Comparison of ENCODE assay signal across 10 cellular contexts in genomic region chr22:40426671-40427070, GRCh38. TPM values are rescaled to one million over a fixed set of nuclear protein-coding genes. Genes with fewer than 3 reads are reported as not detected.
A peak's percentile ranks its signal among the peaks of the same experiment; 100 is the strongest.
DNase-seq lines count a peak whose midpoint lies in the region; ATAC-seq and TF ChIP-seq lines count a peak whose summit lies in the region.
"Had no signal": no experiment of that assay in that cellular context is flagged by ENCODE, and none has a peak within 500 bp of the region (broad histone marks: within the 10 kb centered on the region; RNA-seq: fewer than 3 reads in every experiment).

No MANE protein-coding gene starts in this region.

- H3K4me1 Mint-ChIP-seq in activated naive CD8-positive, alpha-beta T cell treated with anti-CD3 and anti-CD28 coated beads, Interleukin-2, amount 10 ng/mL, durations not matched to agents 7 days and 5 days, result peaks cover 15% of the 10 kb centered on the region

- peaks cover 27% of the 10 kb centered on the region for H3K36me3 Mint-ChIP-seq in activated naive CD8-positive, alpha-beta T cell treated with anti-CD3 and anti-CD28 coated beads, Interleukin-2, amount 10 ng/mL, durations not matched to agents 7 days and 5 days

- no peaks in the 10 kb centered on the region for H3K27me3 ChIP-seq in IMR-90 (ENCODE audit: control insufficient read depth, insufficient read depth, low read length)

- H3K9me3 ChIP-seq in IMR-90 (ENCODE audit: control insufficient read depth, insufficient read depth, low read length), result no peaks in the 10 kb centered on the region

- no peak overlapping the region for H4K8ac ChIP-seq in IMR-90 (ENCODE audit: low read depth in 2 of 2, low read length in 2 of 2)

- H4K91ac ChIP-seq in IMR-90 (ENCODE audit: insufficient read depth, low read depth, low read length), result no peak overlapping the region

- no peak overlapping the region for H3K4ac ChIP-seq in IMR-90 (ENCODE audit: low read depth, low read length)

- H3K4me2 ChIP-seq in IMR-90 (ENCODE audit: low read depth, low read length), result no peak overlapping the region

- 77% methylated on average over 4 of the region's 6 CpGs; no CpG with 5 or more reads in 1 of the 2 experiments for WGBS in IMR-90 (ENCODE audit: extremely low coverage in 2 of 2, insufficient read length in 1 of 2), 2 experiments

- POLR2A ChIA-PET in IMR-90 (lab: Charles Lee; ENCODE audit: unreplicated experiment), result no interaction called here
- POLR2A ChIA-PET in activated naive CD8-positive, alpha-beta T cell treated with anti-CD3 and anti-CD28 coated beads, Interleukin-2, amount 10 ng/mL, durations not matched to agents 7 days and 5 days (lab: Charles Lee), result interaction anchor here (1.4 kb wide), 1 partner anchor 11 kb away, joined by 5 read pairs; no protein-coding TSS in a partner anchor

- TF ChIP-seq POLR2A in IMR-90 (IDR thresholded peaks at IDR 0.05; ENCODE audit: low read depth, low read length), result no peak

- no peak overlapping the region for H2BK20ac ChIP-seq in IMR-90 (ENCODE audit: low read depth, low read length)

- H3K14ac ChIP-seq in IMR-90 (replicated peaks; ENCODE audit: low read depth, low read length), result no peak overlapping the region

- H2BK15ac ChIP-seq in IMR-90 (ENCODE audit: low read depth, low read length), result no peak overlapping the region

- H3K27ac Mint-ChIP-seq in activated naive CD8-positive, alpha-beta T cell treated with anti-CD3 and anti-CD28 coated beads, Interleukin-2, amount 10 ng/mL, durations not matched to agents 7 days and 5 days, result peak overlapping the region; percentile 8

- peaks cover 30% of the 10 kb centered on the region for H3K9me1 ChIP-seq in IMR-90 (ENCODE audit: insufficient read depth, low read length)

- H4K20me1 ChIP-seq in IMR-90 (ENCODE audit: insufficient read depth, low read length), result peaks cover 43% of the 10 kb centered on the region

- no peak overlapping the region for H3K9ac ChIP-seq in IMR-90 (ENCODE audit: low read depth, low read length)

- intact Hi-C loops in IMR-90 (cut with micrococcal nuclease), result no loop called here

- peaks cover 28 to 90% of the 10 kb centered on the region in 2 experiments for H3K79me1 ChIP-seq in IMR-90 (ENCODE audit: low read depth in 1 of 2, low read length in 2 of 2)

- peak overlapping the region; percentile 6 for H2AK9ac ChIP-seq in IMR-90 (replicated peaks; ENCODE audit: low read depth, low read length, poor library complexity)

- no TSS peak for BruUV-seq in IMR-90 (replicated peaks; lab: Mats Ljungman, UMichigan)

- in situ Hi-C loops in IMR-90 (cut with MboI; ENCODE audit: low sequenced_read_pairs), result loop anchor here (25.0 kb wide), 1 partner anchor 461 kb away; no protein-coding TSS in a partner anchor

- H2BK5ac ChIP-seq in IMR-90 (ENCODE audit: low read depth, low read length, poor library complexity, severe bottlenecking), result no peak overlapping the region

- no peak overlapping the region for H3K4me3 Mint-ChIP-seq in activated naive CD8-positive, alpha-beta T cell treated with anti-CD3 and anti-CD28 coated beads, Interleukin-2, amount 10 ng/mL, durations not matched to agents 7 days and 5 days

- no peak for TF ChIP-seq CTCF in IMR-90 (conservative IDR thresholded peaks at IDR 0.05; ENCODE audit: low read depth, low read length)

- no peak overlapping the region for H4K5ac ChIP-seq in IMR-90 (ENCODE audit: low read depth, low read length)

- no peak overlapping the region for H3K18ac ChIP-seq in IMR-90 (ENCODE audit: low read depth, low read length)

- H3K27me3 Mint-ChIP-seq in activated naive CD8-positive, alpha-beta T cell treated with anti-CD3 and anti-CD28 coated beads, Interleukin-2, amount 10 ng/mL, durations not matched to agents 7 days and 5 days, result no peaks in the 10 kb centered on the region

- H3K4me3 ChIP-seq in IMR-90 (ENCODE audit: insufficient read depth, low read depth, low read length), result no peak overlapping the region

- no peak for TF ChIP-seq RAD21 in IMR-90 (IDR thresholded peaks at IDR 0.05; ENCODE audit: low read length)

- no peak overlapping the region for H3K27ac ChIP-seq in IMR-90 (ENCODE audit: insufficient read depth, low read length)

- dilution Hi-C loops in IMR-90 (cut with HindIII; ENCODE audit: low sequenced_read_pairs, unreplicated experiment), result no loop called here

- no peak overlapping the region for H2AFZ ChIP-seq in IMR-90 (replicated peaks; ENCODE audit: low read length, poor library complexity)

- no peak overlapping the region for H2BK120ac ChIP-seq in IMR-90 (ENCODE audit: low read depth, low read length)

- peak; percentile 41 for DNase-seq in A172 (ENCODE audit: low spot score)
- peak; percentile 88 for DNase-seq in IMR-90
- DNase-seq in activated naive CD8-positive, alpha-beta T cell treated with anti-CD3 and anti-CD28 coated beads, Interleukin-2, amount 10 ng/mL, durations not matched to agents 7 days and 5 days, result no peak
- DNase-seq in left kidney (ENCODE audit: low read depth, low spot score), result peak; percentile 39
- DNase-seq in D341Med (ENCODE audit: low spot score), result no peak
- no peak for DNase-seq in DMS53 (lab: John Stamatoyannopoulos, UW)
- no peak for DNase-seq in iPS-NIHi11 (ENCODE audit: low spot score)
- DNase-seq: effector CD8-positive, alpha-beta T cell; NCI-H526 treated with DMSO at 0.1 percent for 48 hours had no signal

- H2AK5ac ChIP-seq in IMR-90 (ENCODE audit: low read depth, low read length), result no peak overlapping the region

- H3K9me3 Mint-ChIP-seq in activated naive CD8-positive, alpha-beta T cell treated with anti-CD3 and anti-CD28 coated beads, Interleukin-2, amount 10 ng/mL, durations not matched to agents 7 days and 5 days, result no peaks in the 10 kb centered on the region

- peaks cover 76% of the 10 kb centered on the region for H3K36me3 ChIP-seq in IMR-90 (ENCODE audit: control insufficient read depth, insufficient read depth, low read length)

- 0 out of 2 replicates have a peak overlapping the region, but pooled peaks have one; percentile 52 for H3K23ac ChIP-seq in IMR-90 (ENCODE audit: low read depth, low read length)

- no peak overlapping the region for H3K56ac ChIP-seq in IMR-90 (ENCODE audit: extremely low read depth, insufficient read depth, low read length)

- CTCF ChIA-PET in IMR-90 (lab: Yijun Ruan, JAX), result interaction anchor here (1.1 to 1.4 kb wide), 2 partner anchors 10 to 30 kb away, joined by 3 to 5 read pairs; no protein-coding TSS in a partner anchor

- H3K4me1 ChIP-seq in IMR-90 (ENCODE audit: control insufficient read depth, insufficient read depth, low read length), result peaks cover 5% of the 10 kb centered on the region; the same call in 1 of the 2 replicates

- ATAC-seq in IMR-90 (ENCODE audit: low read depth) (peak; percentile 50), GM18873 (IDR thresholded peaks at IDR 0.05; ENCODE audit: low FRiP score, unreplicated experiment) (no peak)
- ATAC-seq in activated naive CD8-positive, alpha-beta T cell treated with anti-CD3 and anti-CD28 coated beads, Interleukin-2, amount 10 ng/mL, durations not matched to agents 7 days and 5 days (ENCODE audit: low read depth), result no peak

TF ChIP-seq in IMR-90, 13 proteins besides CTCF, POLR2A, EP300 and RAD21:
- peak; percentile 33 for TF ChIP-seq RCOR1 (IDR thresholded peaks at IDR 0.05; ENCODE audit: insufficient replicate concordance, low read length)
- peak; percentile 8; the same call in 1 of the 2 replicates for TF ChIP-seq FOS (IDR thresholded peaks at IDR 0.05; ENCODE audit: low read depth, low read length)
- TF ChIP-seq MXI1 (IDR thresholded peaks at IDR 0.05; ENCODE audit: borderline replicate concordance, low read depth, low read length), result no peak
- TF ChIP-seq RFX5 (IDR thresholded peaks at IDR 0.05; ENCODE audit: low read depth, low read length), result no peak
- TF ChIP-seq ELK1 (IDR thresholded peaks at IDR 0.05; ENCODE audit: borderline replicate concordance, low read depth, low read length), result no peak
- TF ChIP-seq CHD1 (IDR thresholded peaks at IDR 0.05; ENCODE audit: low read depth, low read length), result no peak
- TF ChIP-seq SMC3 (IDR thresholded peaks at IDR 0.05; ENCODE audit: low read depth, low read length), result no peak
- peak; percentile 62 for TF ChIP-seq MAFK (IDR thresholded peaks at IDR 0.05; ENCODE audit: low read depth, low read length)
- no peak; the same call in none of the 2 replicates for TF ChIP-seq BHLHE40 (IDR thresholded peaks at IDR 0.05; ENCODE audit: low read depth, low read length)
- TF ChIP-seq USF2 (IDR thresholded peaks at IDR 0.05; ENCODE audit: low read depth, low read length), result no peak
- TF ChIP-seq CEBPB (IDR thresholded peaks at IDR 0.05; ENCODE audit: low read depth, low read length), result no peak
- no peak for TF ChIP-seq NFE2L2 (IDR thresholded peaks at IDR 0.05; ENCODE audit: low read depth, low read length)
- no peak for TF ChIP-seq MAZ (IDR thresholded peaks at IDR 0.05; ENCODE audit: borderline replicate concordance, low read depth, low read length)

RNA-seq across cellular contexts. Expression of gene SGSM3, which starts 56.3 kb away (rescaled TPM):
- total RNA-seq in A172 (2014; rRNA removed; shearing (Covaris generic)), result 23.7 and 25.3 TPM in 2 replicates
- total RNA-seq in IMR-90 (2012; rRNA removed), result 36.4 and 47.5 TPM in 2 replicates
- polyA plus RNA-seq in IMR-90 (2012; rRNA removed), result 90.1 and 97.4 TPM in 2 replicates
- polyA plus RNA-seq in IMR-90 (2012; cell fraction: cytosol; rRNA removed), result 53.3 and 63.2 TPM in 2 replicates
- polyA plus RNA-seq in IMR-90 (2012; cell fraction: nucleus; rRNA removed; ENCODE audit: low replicate concordance), result 505 and 1,239 TPM in 2 replicates
- 100 to 1,000 TPM; 101 to 115 TPM for total RNA-seq in activated naive CD8-positive, alpha-beta T cell treated with anti-CD3 and anti-CD28 coated beads, Interleukin-2, amount 10 ng/mL, durations not matched to agents 7 days and 5 days

Comparison
In these comparisons a context has a peak if more than half of its experiments do, and no peak if none do; other contexts are left out.
1. DNase-seq: peak in A172 (single experiment), IMR-90 (single experiment) and left kidney (single experiment); none in activated naive CD8-positive, alpha-beta T cell treated with anti-CD3 and anti-CD28 coated beads, Interleukin-2, amount 10 ng/mL, durations not matched to agents 7 days and 5 days (single experiment), D341Med (single experiment), DMS53 (single experiment) and iPS-NIHi11 (single experiment).